10 cellular contexts compared by ENCODE assay signal in genomic region chr16:19136549-19137196, GRCh38. TPM values are rescaled to one million over a fixed set of nuclear protein-coding genes. Genes with fewer than 3 reads are reported as not detected.
A peak's percentile ranks its signal among the peaks of the same experiment; 100 is the strongest.
DNase-seq lines count a peak whose midpoint lies in the region; ATAC-seq and TF ChIP-seq lines count a peak whose summit lies in the region.
"Had no signal": no experiment of that assay in that cellular context is flagged by ENCODE, and none has a peak within 500 bp of the region (broad histone marks: within the 10 kb centered on the region; RNA-seq: fewer than 3 reads in every experiment).

No MANE protein-coding gene starts in this region.

- DNase-seq in Caki2 (ENCODE audit: low read depth), result peak; percentile 27
- DNase-seq in RWPE1 (ENCODE audit: low spot score), result no peak
- DNase-seq in fibroblast of gingiva (ENCODE audit: low read depth), result peak; percentile 46
- peak; percentile 54 for DNase-seq in osteoblast (ENCODE audit: insufficient read length, low spot score, missing footprints)
- DNase-seq in activated T-helper 2 cell treated with anti-CD3 and anti-CD28 coated beads, Interferon-gamma antibody, Interleukin-2, Interleukin-4, amounts not matched to agents 10 μg/mL and 5 μg/mL and 100 μg/mL, durations not matched to agents 14 hours and 24 hours and 36 hours (ENCODE audit: low spot score), result no peak
- DNase-seq in activated naive CD8-positive, alpha-beta T cell treated with anti-CD3 and anti-CD28 coated beads, Interleukin-2, amount 50 U/mL, for 24 hours, result no peak
- DNase-seq: cortex of kidney, T-helper 9 cell had no signal

- H3K27ac Mint-ChIP-seq in activated T-helper 2 cell treated with anti-CD3 and anti-CD28 coated beads, Interferon-gamma antibody, Interleukin-2, Interleukin-4, amounts not matched to agents 10 μg/mL and 5 μg/mL and 100 μg/mL, durations not matched to agents 14 hours and 24 hours and 36 hours, result no peak overlapping the region
- H3K27ac Mint-ChIP-seq in activated naive CD8-positive, alpha-beta T cell treated with anti-CD3 and anti-CD28 coated beads, Interleukin-2, amount 50 U/mL, for 24 hours, result no peak overlapping the region

- no peaks in the 10 kb centered on the region for H3K79me2 ChIP-seq in osteoblast (ENCODE audit: insufficient read depth, low read length)

- CTCF ChIA-PET in RWPE1 (lab: Yijun Ruan, JAX), result interaction anchor here (1.1 kb wide), 1 partner anchor 50 kb away, joined by 3 read pairs; no protein-coding TSS in a partner anchor

- H4K20me1 ChIP-seq in osteoblast (ENCODE audit: insufficient read depth, low read length), result no peaks in the 10 kb centered on the region

- H3K4me1 ChIP-seq in osteoblast (ENCODE audit: insufficient read depth, low read length), result peaks cover 16% of the 10 kb centered on the region

- ATAC-seq in GM18873 (IDR thresholded peaks at IDR 0.05; ENCODE audit: low FRiP score, unreplicated experiment), result no peak
- no peak for ATAC-seq in HG03196 (IDR thresholded peaks at IDR 0.05; ENCODE audit: unreplicated experiment)
- no peak for ATAC-seq in activated naive CD8-positive, alpha-beta T cell treated with anti-CD3 and anti-CD28 coated beads, Interleukin-2, amount 50 U/mL, for 24 hours

- no peaks in the 10 kb centered on the region for H3K27me3 ChIP-seq in osteoblast (ENCODE audit: insufficient read depth, low read length)

- no peak overlapping the region for H3K4me3 Mint-ChIP-seq in activated T-helper 2 cell treated with anti-CD3 and anti-CD28 coated beads, Interferon-gamma antibody, Interleukin-2, Interleukin-4, amounts not matched to agents 10 μg/mL and 5 μg/mL and 100 μg/mL, durations not matched to agents 14 hours and 24 hours and 36 hours (ENCODE audit: low read depth)
- H3K4me3 Mint-ChIP-seq in activated naive CD8-positive, alpha-beta T cell treated with anti-CD3 and anti-CD28 coated beads, Interleukin-2, amount 50 U/mL, for 24 hours, result no peak overlapping the region

- H3K4me2 ChIP-seq in osteoblast (ENCODE audit: insufficient read depth, low read length), result peak overlapping the region; percentile 26

- H3K36me3 ChIP-seq in osteoblast (ENCODE audit: insufficient read depth, low read length), result no peaks in the 10 kb centered on the region

- in situ Hi-C loops in Caki2 (cut with HindIII; ENCODE audit: low pct_unique_long_range_greater_than_20kb, low sequenced_read_pairs), result no loop called here

- POLR2A ChIA-PET in RWPE1 (lab: Yijun Ruan, JAX; ENCODE audit: low non-redundant PET), result no interaction called here

- H3K9me3 ChIP-seq in osteoblast (ENCODE audit: low read depth, low read length), result no peaks in the 10 kb centered on the region

- peaks cover 8% of the 10 kb centered on the region for H3K4me1 Mint-ChIP-seq in activated T-helper 2 cell treated with anti-CD3 and anti-CD28 coated beads, Interferon-gamma antibody, Interleukin-2, Interleukin-4, amounts not matched to agents 10 μg/mL and 5 μg/mL and 100 μg/mL, durations not matched to agents 14 hours and 24 hours and 36 hours (ENCODE audit: low read depth)
- H3K4me1 Mint-ChIP-seq in activated naive CD8-positive, alpha-beta T cell treated with anti-CD3 and anti-CD28 coated beads, Interleukin-2, amount 50 U/mL, for 24 hours, result peaks cover 6% of the 10 kb centered on the region

- H3K4me3 ChIP-seq in osteoblast (ENCODE audit: insufficient read depth, low read length), result no peak overlapping the region

- intact Hi-C loops in activated T-helper 2 cell treated with anti-CD3 and anti-CD28 coated beads, Interferon-gamma antibody, Interleukin-2, Interleukin-4, amounts not matched to agents 10 μg/mL and 5 μg/mL and 100 μg/mL, durations not matched to agents 14 hours and 24 hours and 36 hours (cut with micrococcal nuclease), result no loop called here

- peak overlapping the region; percentile 98 for H3K27ac ChIP-seq in RWPE1
- H3K27ac ChIP-seq in osteoblast (ENCODE audit: low read depth, low read length), result no peak overlapping the region

- TF ChIP-seq CTCF in RWPE1 (conservative IDR thresholded peaks at IDR 0.05; ENCODE audit: low read depth) (no peak), osteoblast (IDR thresholded peaks at IDR 0.05; ENCODE audit: extremely low read depth, low read depth, low read length) (no peak)

- no peaks in the 10 kb centered on the region for H3K9me3 Mint-ChIP-seq in activated T-helper 2 cell treated with anti-CD3 and anti-CD28 coated beads, Interferon-gamma antibody, Interleukin-2, Interleukin-4, amounts not matched to agents 10 μg/mL and 5 μg/mL and 100 μg/mL, durations not matched to agents 14 hours and 24 hours and 36 hours
- H3K9me3 Mint-ChIP-seq in activated naive CD8-positive, alpha-beta T cell treated with anti-CD3 and anti-CD28 coated beads, Interleukin-2, amount 50 U/mL, for 24 hours, result no peaks in the 10 kb centered on the region

- peaks cover 15% of the 10 kb centered on the region for H3K27me3 Mint-ChIP-seq in activated T-helper 2 cell treated with anti-CD3 and anti-CD28 coated beads, Interferon-gamma antibody, Interleukin-2, Interleukin-4, amounts not matched to agents 10 μg/mL and 5 μg/mL and 100 μg/mL, durations not matched to agents 14 hours and 24 hours and 36 hours (ENCODE audit: low read depth)
- peaks cover 16% of the 10 kb centered on the region for H3K27me3 Mint-ChIP-seq in activated naive CD8-positive, alpha-beta T cell treated with anti-CD3 and anti-CD28 coated beads, Interleukin-2, amount 50 U/mL, for 24 hours

- no peaks in the 10 kb centered on the region for H3K36me3 Mint-ChIP-seq in activated T-helper 2 cell treated with anti-CD3 and anti-CD28 coated beads, Interferon-gamma antibody, Interleukin-2, Interleukin-4, amounts not matched to agents 10 μg/mL and 5 μg/mL and 100 μg/mL, durations not matched to agents 14 hours and 24 hours and 36 hours (ENCODE audit: low read depth)
- no peaks in the 10 kb centered on the region for H3K36me3 Mint-ChIP-seq in activated naive CD8-positive, alpha-beta T cell treated with anti-CD3 and anti-CD28 coated beads, Interleukin-2, amount 50 U/mL, for 24 hours (ENCODE audit: low read depth)

- no peak overlapping the region for H2AFZ ChIP-seq in osteoblast (ENCODE audit: low read length)

RNA-seq across cellular contexts. Expression of gene ITPRIPL2, which starts 22.9 kb away (rescaled TPM):
- total RNA-seq in Caki2 (2014; rRNA removed; shearing (Covaris generic); ENCODE audit: low replicate concordance), result 19.7 and 29.0 TPM in 2 replicates
- total RNA-seq in osteoblast, result 58.6 and 59.4 TPM in 2 replicates
- 44.4 and 48.0 TPM in 2 replicates for total RNA-seq in activated T-helper 2 cell treated with anti-CD3 and anti-CD28 coated beads, Interferon-gamma antibody, Interleukin-2, Interleukin-4, amounts not matched to agents 10 μg/mL and 5 μg/mL and 100 μg/mL, durations not matched to agents 14 hours and 24 hours and 36 hours

RNA-seq across cellular contexts. Expression of gene SYT17, which starts 31.4 kb away (rescaled TPM):
- 9.9 and 15.1 TPM in 2 replicates for total RNA-seq in Caki2 (2014; rRNA removed; shearing (Covaris generic); ENCODE audit: low replicate concordance)
- under 0.01 and 0.29 TPM in 2 replicates for total RNA-seq in osteoblast
- total RNA-seq in activated T-helper 2 cell treated with anti-CD3 and anti-CD28 coated beads, Interferon-gamma antibody, Interleukin-2, Interleukin-4, amounts not matched to agents 10 μg/mL and 5 μg/mL and 100 μg/mL, durations not matched to agents 14 hours and 24 hours and 36 hours, result 0.34 and 0.57 TPM in 2 replicates

Comparison
In these comparisons a context has a peak if more than half of its experiments do, and no peak if none do; other contexts are left out.
1. DNase-seq: peak in Caki2 (single experiment), fibroblast of gingiva (single experiment) and osteoblast (single experiment); none in RWPE1 (single experiment), activated T-helper 2 cell treated with anti-CD3 and anti-CD28 coated beads, Interferon-gamma antibody, Interleukin-2, Interleukin-4, amounts not matched to agents 10 μg/mL and 5 μg/mL and 100 μg/mL, durations not matched to agents 14 hours and 24 hours and 36 hours (single experiment) and activated naive CD8-positive, alpha-beta T cell treated with anti-CD3 and anti-CD28 coated beads, Interleukin-2, amount 50 U/mL, for 24 hours (single experiment).